18 cellular contexts compared by ENCODE assay signal in genomic region chr11:17743026-17743807, GRCh38. TPM values are rescaled to one million over a fixed set of nuclear protein-coding genes. Genes with fewer than 3 reads are reported as not detected.
DNase-seq lines count a peak whose midpoint lies in the region; ATAC-seq, FAIRE-seq and TF ChIP-seq lines count a peak whose summit lies in the region.
"Had no signal": no experiment of that assay in that cellular context is flagged by ENCODE, and none has a peak within 500 bp of the region (broad histone marks: within the 10 kb centered on the region; RNA-seq: fewer than 3 reads in every experiment).

No MANE protein-coding gene starts in this region.

- H3K79me2 ChIP-seq in K562 (ENCODE audit: control insufficient read depth, insufficient read depth, low read length): no peaks in the 10 kb centered on the region

- no peak overlapping the region for H3K27ac Mint-ChIP-seq in natural killer cell treated with Interleukin-12 subunit alpha and Interleukin-12 subunit beta and Interleukin-15 and Interleukin-18, amount 100 ng/mL, for 72 hours
- H3K27ac Mint-ChIP-seq in natural killer cell: no peak overlapping the region
- H3K27ac Mint-ChIP-seq in neural crest cell (ENCODE audit: unreplicated experiment): no peak overlapping the region

- peaks cover 10 to 17% of the 10 kb centered on the region in 2 donors for H3K27me3 Mint-ChIP-seq in natural killer cell treated with Interleukin-12 subunit alpha and Interleukin-12 subunit beta and Interleukin-15 and Interleukin-18, amount 100 ng/mL, for 72 hours
- H3K27me3 Mint-ChIP-seq in natural killer cell (ENCODE audit: low read depth in 2 of 2) (peaks cover 0 to 20% of the 10 kb centered on the region in 2 donors), neural crest cell (ENCODE audit: low read depth) (no peaks in the 10 kb centered on the region)

- H4K20me1 ChIP-seq in K562 (replicated peaks; ENCODE audit: control insufficient read depth, insufficient read depth, low read length): peaks cover 20% of the 10 kb centered on the region; the same call in 1 of the 2 replicates

- no peak overlapping the region for H3K4me3 ChIP-seq in K562

- intact Hi-C loops in natural killer cell (cut with micrococcal nuclease) (no loop called here), K562 (cut with micrococcal nuclease) (no loop called here)

- H3K36me3 Mint-ChIP-seq in natural killer cell treated with Interleukin-12 subunit alpha and Interleukin-12 subunit beta and Interleukin-15 and Interleukin-18, amount 100 ng/mL, for 72 hours: no peaks in the 10 kb centered on the region
- H3K36me3 Mint-ChIP-seq in natural killer cell: no peaks in the 10 kb centered on the region
- no peaks in the 10 kb centered on the region for H3K36me3 Mint-ChIP-seq in neural crest cell (ENCODE audit: low read depth)

- H3K36me3 ChIP-seq in K562 (ENCODE audit: control insufficient read depth, insufficient read depth, low read length): no peaks in the 10 kb centered on the region

- H3K9me3 Mint-ChIP-seq in natural killer cell treated with Interleukin-12 subunit alpha and Interleukin-12 subunit beta and Interleukin-15 and Interleukin-18, amount 100 ng/mL, for 72 hours: no peaks in the 10 kb centered on the region
- H3K9me3 Mint-ChIP-seq in natural killer cell (no peaks in the 10 kb centered on the region), neural crest cell (no peaks in the 10 kb centered on the region)

- TF ChIP-seq EP300 in K562 (IDR thresholded peaks at IDR 0.05; ENCODE audit: low read length): no peak

- TF ChIP-seq RAD21 in K562 (CRISPR knock-in tag; conservative IDR thresholded peaks at IDR 0.05 in 1 of 2, IDR thresholded peaks at IDR 0.05 in 1 of 2): no peak

- ATAC-seq in natural killer cell treated with Interleukin-12 subunit alpha and Interleukin-12 subunit beta and Interleukin-15 and Interleukin-18, amount 100 ng/mL, for 72 hours: no peak
- no peak for ATAC-seq in natural killer cell
- ATAC-seq in K562: no peak

- CTCF ChIA-PET in K562 (lab: Yijun Ruan, JAX; ENCODE audit: low intra/inter-chr PET ratio): no interaction called here

- in situ Hi-C loops in K562 (cut with MboI): no loop called here

- POLR2A ChIA-PET in K562 (lab: Yijun Ruan, JAX): interaction anchor here (0.6 to 1.3 kb wide), 3 partner anchors 12 to 119 kb away, joined by 3 to 4 read pairs (median 3); no protein-coding TSS in a partner anchor

- no peak overlapping the region for H3K27ac ChIP-seq in K562 (ENCODE audit: extremely low read depth, low read depth, low read length)
- H3K27ac ChIP-seq: C4-2B had no signal

- DNase-seq in natural killer cell treated with Interleukin-12 subunit alpha and Interleukin-12 subunit beta and Interleukin-15 and Interleukin-18, amount 100 ng/mL, for 72 hours (ENCODE audit: low spot score): peak; percentile 13
- DNase-seq in natural killer cell (no peak), K562 (ENCODE audit: extremely low read depth in 1 of 4, low spot score in 3 of 4) (no peak), neural crest cell (ENCODE audit: low read depth, low spot score) (no peak), retina (no peak), superior temporal gyrus (ENCODE audit: extremely low spot score) (no peak), NCI-H2081 (lab: John Stamatoyannopoulos, UW) (no peak)
- DNase-seq: AML-193, Karpas-422, NCI-H1417 treated with DMSO at 0.1 percent for 48 hours, NCI-H187 treated with DMSO at 0.1 percent for 48 hours, NCI-H524, NCI-H82 had no signal

- no peaks in the 10 kb centered on the region for H3K9me3 ChIP-seq in K562 (replicated peaks; ENCODE audit: control insufficient read depth, insufficient read depth, low read depth, low read length)

- peaks cover 0 to 5% of the 10 kb centered on the region in 2 experiments; a peak in 2 of 5 replicates for H3K4me1 ChIP-seq in K562 (replicated peaks in 1 of 2; ENCODE audit: control insufficient read depth in 2 of 2, insufficient read depth in 2 of 2, low read length in 2 of 2)

- H3K4me1 Mint-ChIP-seq in natural killer cell treated with Interleukin-12 subunit alpha and Interleukin-12 subunit beta and Interleukin-15 and Interleukin-18, amount 100 ng/mL, for 72 hours (ENCODE audit: low read depth in 2 of 2): no peaks in the 10 kb centered on the region
- H3K4me1 Mint-ChIP-seq in natural killer cell (no peaks in the 10 kb centered on the region), neural crest cell (peaks cover 16% of the 10 kb centered on the region)

- no peak for FAIRE-seq in K562 (lab: Jason Lieb, UNC)
- FAIRE-seq: D721Med, H1 had no signal

- BruUV-seq in K562 (replicated peaks; lab: Mats Ljungman, UMichigan): no TSS peak

- 4% methylated on average over 13 of the region's 13 CpGs for WGBS in K562 (ENCODE audit: insufficient coverage, low coverage, missing lambda C conversion rate)

- H3K27me3 ChIP-seq in K562 (ENCODE audit: control insufficient read depth in 2 of 2, insufficient read depth in 2 of 2, low read length in 2 of 2): peaks cover 12 to 82% of the 10 kb centered on the region in 2 experiments; a peak in 4 of 5 replicates

- no peak for TF ChIP-seq POLR2A in K562 (conservative IDR thresholded peaks at IDR 0.05)

- H2AFZ ChIP-seq in K562 (ENCODE audit: low read depth, low read length): no peak overlapping the region

- TF ChIP-seq CTCF in natural killer cell (IDR thresholded peaks at IDR 0.05) (no peak), K562 (IDR thresholded peaks at IDR 0.05 in 2 of 3, conservative IDR thresholded peaks at IDR 0.05 in 1 of 3; ENCODE audit: insufficient read depth in 2 of 3, low read depth in 1 of 3, low read length in 3 of 3) (no peak), neural crest cell (conservative IDR thresholded peaks at IDR 0.05) (no peak)

- no peak overlapping the region for H3K4me2 ChIP-seq in K562 (ENCODE audit: insufficient read depth, low read length)

- no peaks in the 10 kb centered on the region for H3K9me1 ChIP-seq in K562 (ENCODE audit: control insufficient read depth, insufficient read depth, low read length)

- H3K4me3 Mint-ChIP-seq in natural killer cell treated with Interleukin-12 subunit alpha and Interleukin-12 subunit beta and Interleukin-15 and Interleukin-18, amount 100 ng/mL, for 72 hours: no peak overlapping the region
- H3K4me3 Mint-ChIP-seq in natural killer cell (no peak overlapping the region), neural crest cell (peak overlapping the region; percentile 13)

- peak overlapping the region in 1 of 2 experiments; percentile 32; a peak in 1 of 4 replicates for H3K9ac ChIP-seq in K562 (ENCODE audit: insufficient read depth in 1 of 2, low read depth in 2 of 2, low read length in 2 of 2)

TF ChIP-seq in K562, 482 proteins besides CTCF, POLR2A, EP300 and RAD21:
- peak; percentile 31 to 37; a peak in 2 of 4 replicates for TF ChIP-seq NRF1 (conservative IDR thresholded peaks at IDR 0.05 in 1 of 2, IDR thresholded peaks at IDR 0.05 in 1 of 2)
- TF ChIP-seq ZNF133 (CRISPR knock-in tag; IDR thresholded peaks at IDR 0.05): no peak

RNA-seq across cellular contexts. Expression of gene KCNC1, which starts 8.6 kb away (rescaled TPM):
- total RNA-seq in natural killer cell treated with Interleukin-12 subunit alpha and Interleukin-12 subunit beta and Interleukin-15 and Interleukin-18, amount 100 ng/mL, for 72 hours: not detected
- total RNA-seq in natural killer cell (not detected), K562 (2014; rRNA removed) (not detected in 2 replicates), K562 (2014; rRNA removed; fragmentation: Illumina TruSeq; extraction: Trizol) (not detected in 2 replicates), K562 (2015; rRNA removed; fragmentation: Illumina TruSeq; extraction: Trizol) (not detected in 2 replicates), K562 (2021) (not detected in 2 replicates), neural crest cell (10.2 and 10.9 TPM in 2 replicates)
- 0.19 TPM in 1 of 2 replicates, not detected in the other for total RNA-seq in K562 (2011; cell fraction: chromatin; rRNA removed; ENCODE audit: low replicate concordance)
- not detected in 2 replicates for total RNA-seq in K562 (2011; cell fraction: nucleolus; rRNA removed)
- total RNA-seq in K562 (2011; cell fraction: nucleoplasm; rRNA removed): not detected in 2 replicates
- polyA plus RNA-seq in K562 (2011; rRNA removed) (not detected in 2 replicates), K562 (2014; fragmentation: Illumina TruSeq; extraction: Trizol) (not detected in 2 replicates), K562 (2014; fragmentation: Nextera tagmentation; extraction: Ambion mirVana) (under 1 TPM in 1 of 2 experiments, not detected in 1; 0.08 TPM), K562 (2014; rRNA removed) (0.05 TPM in 1 of 2 replicates, not detected in the other)
- not detected in 2 replicates for polyA plus RNA-seq in K562 (2011; cell fraction: cytosol; rRNA removed)
- polyA plus RNA-seq in K562 (2011; cell fraction: nucleus; rRNA removed): not detected in 2 replicates
- polyA plus RNA-seq in K562 (2012): 0.12 and 0.17 TPM in 2 replicates
- not detected in 2 replicates for polyA minus RNA-seq in K562 (2011; rRNA and poly(A)+ RNA removed)
- not detected in 2 replicates for polyA minus RNA-seq in K562 (2011; cell fraction: cytosol; rRNA and poly(A)+ RNA removed)
- polyA minus RNA-seq in K562 (2011; cell fraction: nucleus; rRNA and poly(A)+ RNA removed): not detected in 2 replicates
- total RNA-seq: MCF 10A had no signal

RNA-seq across cellular contexts. Expression of gene MYOD1, which starts 23.8 kb away (rescaled TPM):
- total RNA-seq in natural killer cell treated with Interleukin-12 subunit alpha and Interleukin-12 subunit beta and Interleukin-15 and Interleukin-18, amount 100 ng/mL, for 72 hours: not detected
- total RNA-seq in natural killer cell: not detected
- not detected in 2 replicates for total RNA-seq in K562 (2011; cell fraction: chromatin; rRNA removed; ENCODE audit: low replicate concordance)
- total RNA-seq in K562 (2011; cell fraction: nucleolus; rRNA removed): not detected in 2 replicates
- not detected in 2 replicates for total RNA-seq in K562 (2011; cell fraction: nucleoplasm; rRNA removed)
- total RNA-seq in K562 (2014; rRNA removed): not detected in 2 replicates
- not detected in 2 replicates for total RNA-seq in K562 (2014; rRNA removed; fragmentation: Illumina TruSeq; extraction: Trizol)
- not detected in 2 replicates for total RNA-seq in K562 (2015; rRNA removed; fragmentation: Illumina TruSeq; extraction: Trizol)
- total RNA-seq in K562 (2021): not detected in 2 replicates
- not detected in 2 replicates for polyA plus RNA-seq in K562 (2011; rRNA removed)
- polyA plus RNA-seq in K562 (2011; cell fraction: cytosol; rRNA removed): not detected in 2 replicates
- not detected in 2 replicates for polyA plus RNA-seq in K562 (2011; cell fraction: nucleus; rRNA removed)
- not detected in 2 replicates for polyA plus RNA-seq in K562 (2012)
- polyA plus RNA-seq in K562 (2014; fragmentation: Illumina TruSeq; extraction: Trizol): not detected in 2 replicates
- not detected for polyA plus RNA-seq in K562 (2014; fragmentation: Nextera tagmentation; extraction: Ambion mirVana)
- not detected in 2 replicates for polyA plus RNA-seq in K562 (2014; rRNA removed)
- polyA minus RNA-seq in K562 (2011; rRNA and poly(A)+ RNA removed): not detected in 2 replicates
- not detected in 2 replicates for polyA minus RNA-seq in K562 (2011; cell fraction: cytosol; rRNA and poly(A)+ RNA removed)
- polyA minus RNA-seq in K562 (2011; cell fraction: nucleus; rRNA and poly(A)+ RNA removed): not detected in 2 replicates
- not detected in 2 replicates for total RNA-seq in neural crest cell
- total RNA-seq: H1, MCF 10A, SK-MEL-5 had no signal
- polyA plus RNA-seq: H1 had no signal
